In the genomic region with DNA sequence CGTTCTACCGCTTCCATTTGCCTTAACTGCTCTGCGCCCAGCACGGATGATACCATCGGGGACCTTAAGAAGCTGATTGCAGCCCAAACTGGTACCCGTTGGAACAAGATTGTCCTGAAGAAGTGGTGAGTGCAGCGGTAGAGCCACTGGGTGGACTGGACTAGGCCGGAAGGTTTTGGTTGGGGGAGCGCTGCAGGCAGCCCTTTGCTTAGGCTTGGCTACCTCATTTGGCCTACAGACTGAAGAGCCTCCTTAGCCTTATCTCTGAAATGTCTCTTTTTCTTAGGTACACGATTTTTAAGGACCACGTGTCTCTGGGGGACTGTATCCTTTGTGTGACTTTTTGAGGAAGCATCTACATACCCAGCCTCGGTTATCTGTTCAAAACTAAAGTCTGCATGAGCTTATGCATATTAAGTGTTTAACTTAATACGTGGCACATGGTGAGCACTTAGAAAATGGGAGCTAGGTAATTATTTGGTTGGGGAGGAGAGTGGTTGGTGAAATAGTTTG, we compare ENCODE assay signal across 9 cellular contexts. TPM values are rescaled to one million over a fixed set of nuclear protein-coding genes. Genes with fewer than 3 reads are reported as not detected.
DNase-seq lines count a peak whose midpoint lies in the region; ATAC-seq, FAIRE-seq and TF ChIP-seq lines count a peak whose summit lies in the region.
"Had no signal": no experiment of that assay in that cellular context is flagged by ENCODE, and none has a peak within 500 bp of the region (broad histone marks: within the 10 kb centered on the region; RNA-seq: fewer than 3 reads in every experiment).

No MANE protein-coding gene starts in this region.

- FAIRE-seq in GM12891 (lab: Jason Lieb, UNC), result no peak

- no peak for TF ChIP-seq CTCF in fibroblast of pulmonary artery (IDR thresholded peaks at IDR 0.05; ENCODE audit: low read length, missing control alignments)

- H3K4me1 Mint-ChIP-seq in T-helper 17 cell, result peaks cover 16% of the 10 kb centered on the region

- peak overlapping the region; percentile 99 for H3K4me3 Mint-ChIP-seq in T-helper 17 cell

- H3K27me3 ChIP-seq in H7 (ENCODE audit: control insufficient read depth, insufficient read depth, low read length), result no peaks in the 10 kb centered on the region

- H3K4me3 ChIP-seq in H7 (ENCODE audit: insufficient read depth, low read depth, low read length), result peak overlapping the region; percentile 90
- peak overlapping the region; percentile 95 for H3K4me3 ChIP-seq in fibroblast of pulmonary artery (replicated peaks; ENCODE audit: low read depth, low read length)
- H3K4me3 ChIP-seq in skeletal muscle cell (ENCODE audit: low read depth, low read length), result peak overlapping the region; percentile 71

- peak overlapping the region; percentile 99 for H3K27ac Mint-ChIP-seq in T-helper 17 cell

- DNase-seq in H7, result no peak
- DNase-seq in T-helper 17 cell, result no peak
- DNase-seq in fibroblast of pulmonary artery (ENCODE audit: low read depth), result no peak
- no peak for DNase-seq in skeletal muscle cell (ENCODE audit: low read depth)
- DNase-seq in GM12891 (ENCODE audit: insufficient read length, low spot score), result no peak
- DNase-seq in EL, result no peak
- DNase-seq: central memory CD4-positive, alpha-beta T cell had no signal

- H3K36me3 Mint-ChIP-seq in T-helper 17 cell (ENCODE audit: low read depth), result peaks cover 5% of the 10 kb centered on the region

- H3K36me3 ChIP-seq in H7 (replicated peaks; ENCODE audit: control insufficient read depth, insufficient read depth, low read length), result peaks cover 4% of the 10 kb centered on the region

- no peak for TF ChIP-seq POLR2A in GM12891 (IDR thresholded peaks at IDR 0.05; ENCODE audit: low read depth, low read length)

- no peaks in the 10 kb centered on the region for H3K27me3 Mint-ChIP-seq in T-helper 17 cell

- no peaks in the 10 kb centered on the region for H3K9me3 ChIP-seq in T-helper 17 cell (ENCODE audit: control insufficient read depth, low read length, poor library complexity, severe bottlenecking)

- ATAC-seq in T-helper 17 cell (no peak), GM19023 (IDR thresholded peaks at IDR 0.05; ENCODE audit: unreplicated experiment) (no peak), HG02970 (IDR thresholded peaks at IDR 0.05; ENCODE audit: low FRiP score, unreplicated experiment) (no peak)

TF ChIP-seq in GM12891, 5 proteins besides CTCF, POLR2A, EP300 and RAD21:
- no peak for TF ChIP-seq SPI1 (IDR thresholded peaks at IDR 0.05; ENCODE audit: low read depth, low read length)
- TF ChIP-seq POU2F2 (IDR thresholded peaks at IDR 0.05; ENCODE audit: low read depth, low read length), result no peak
- no peak for TF ChIP-seq PAX5 (IDR thresholded peaks at IDR 0.05; ENCODE audit: insufficient read depth, low read length, severe bottlenecking)

RNA-seq across cellular contexts. Expression of a gene that starts 0.9 kb away (rescaled TPM):
- total RNA-seq in H7 (2014; rRNA removed; shearing (Covaris generic)), result 266 and 288 TPM in 2 replicates
- 100 to 1,000 TPM; 202 to 207 TPM for total RNA-seq in T-helper 17 cell
- 819 TPM for polyA plus RNA-seq in GM12891 (2012; ENCODE audit: low read depth, missing spikeins)

RNA-seq across cellular contexts. Expression of a gene that starts 6.5 kb away (rescaled TPM):
- 180 and 208 TPM in 2 replicates for total RNA-seq in H7 (2014; rRNA removed; shearing (Covaris generic))
- 10 to 100 TPM; 42.3 to 55.2 TPM for total RNA-seq in T-helper 17 cell
- polyA plus RNA-seq in GM12891 (2012; ENCODE audit: low read depth, missing spikeins), result 79.7 TPM

RNA-seq across cellular contexts. Expression of a gene that starts 9.7 kb away (rescaled TPM):
- 31.2 and 36.4 TPM in 2 replicates for total RNA-seq in H7 (2014; rRNA removed; shearing (Covaris generic))
- 10 to 100 TPM; 33.5 to 34.4 TPM for total RNA-seq in T-helper 17 cell
- polyA plus RNA-seq in GM12891 (2012; ENCODE audit: low read depth, missing spikeins), result 16.8 TPM
